8 cellular contexts compared by ENCODE assay signal in genomic region chr7:128523226-128523939, GRCh38. TPM values are rescaled to one million over a fixed set of nuclear protein-coding genes. Genes with fewer than 3 reads are reported as not detected.
A peak's percentile ranks its signal among the peaks of the same experiment; 100 is the strongest.
DNase-seq lines count a peak whose midpoint lies in the region; TF ChIP-seq lines count a peak whose summit lies in the region.
"Not testable (repeated sequence)": the region's sequence is repeated elsewhere in the genome, so short reads cannot be mapped to it uniquely, and the experiment has no call there.

No MANE protein-coding gene starts in this region.

- not testable (repeated sequence) for H3K4me3 ChIP-seq in epithelial cell of esophagus (ENCODE audit: low read length)

- peak overlapping the region; percentile 46 for H3K27ac ChIP-seq in 22Rv1

- not testable (repeated sequence) for TF ChIP-seq CTCF in 22Rv1 (IDR thresholded peaks at IDR 0.05); epithelial cell of esophagus (IDR thresholded peaks at IDR 0.05; ENCODE audit: insufficient read depth, low read depth, low read length, missing control alignments)

- DNase-seq in H4 (ENCODE audit: low spot score) (peak; percentile 68), NCI-H2196 (lab: John Stamatoyannopoulos, UW; ENCODE audit: unreplicated experiment) (peak; percentile 91), T-helper 2 cell (peak; percentile 19 to 69 (median 61)), epithelial cell of esophagus (ENCODE audit: low read depth) (peak; percentile 83), medulla oblongata (ENCODE audit: extremely low spot score) (peak; percentile 59)
- peak; percentile 75 for DNase-seq in activated T-helper 9 cell treated with anti-CD3 and anti-CD28 coated beads, Interleukin-2, amount 50 U/mL, for 16 hours (ENCODE audit: low read depth)
- peak; percentile 81 for DNase-seq in stimulated activated CD4-positive, alpha-beta T cell treated with anti-CD3 and anti-CD28 coated beads, Interleukin-2, amount 100 ng/mL, for 4 hours (ENCODE audit: low read depth)

RNA-seq across cellular contexts. Expression of gene METTL2B, which starts 46.8 kb away (rescaled TPM):
- total RNA-seq in H4 (2014; rRNA removed; shearing (Covaris generic)), result 29.8 and 29.9 TPM in 2 replicates
